Comparison of ENCODE assay signal across 22 cellular contexts in genomic region chr19:14250870-14251269, GRCh38. TPM values are rescaled to one million over a fixed set of nuclear protein-coding genes. Genes with fewer than 3 reads are reported as not detected.
DNase-seq lines count a peak whose midpoint lies in the region; ATAC-seq and TF ChIP-seq lines count a peak whose summit lies in the region.
"Had no signal": no experiment of that assay in that cellular context is flagged by ENCODE, and none has a peak within 500 bp of the region (broad histone marks: within the 10 kb centered on the region; RNA-seq: fewer than 3 reads in every experiment).

No MANE protein-coding gene starts in this region.

- no peaks in the 10 kb centered on the region for H3K36me3 Mint-ChIP-seq in activated naive CD8-positive, alpha-beta T cell
- H3K36me3 Mint-ChIP-seq in activated naive CD8-positive, alpha-beta T cell treated with anti-CD3 and anti-CD28 coated beads for 36 hours = no peaks in the 10 kb centered on the region
- H3K36me3 Mint-ChIP-seq in activated T-helper 2 cell treated with anti-CD3 and anti-CD28 coated beads, Interferon-gamma antibody, Interleukin-2, Interleukin-4, amounts not matched to agents 10 μg/mL and 5 μg/mL and 100 μg/mL, durations not matched to agents 14 hours and 24 hours and 36 hours (ENCODE audit: low read depth) = no peaks in the 10 kb centered on the region
- H3K36me3 Mint-ChIP-seq in stimulated activated effector memory CD8-positive, alpha-beta T cell treated with anti-CD3 and anti-CD28 coated beads, Interleukin-12 subunit alpha, Interleukin-12 subunit beta, amount 100 ng/mL, for 72 hours = peaks cover 7% of the 10 kb centered on the region
- H3K36me3 Mint-ChIP-seq: activated naive CD4-positive, alpha-beta T cell treated with anti-CD3 and anti-CD28 coated beads, Interleukin-2, amount 10 ng/mL, durations not matched to agents 7 days and 5 days had no signal

- H3K27ac Mint-ChIP-seq in activated naive CD8-positive, alpha-beta T cell = peak overlapping the region; percentile 4
- no peak overlapping the region for H3K27ac Mint-ChIP-seq in activated naive CD8-positive, alpha-beta T cell treated with anti-CD3 and anti-CD28 coated beads for 36 hours
- H3K27ac Mint-ChIP-seq in activated T-helper 2 cell treated with anti-CD3 and anti-CD28 coated beads, Interferon-gamma antibody, Interleukin-2, Interleukin-4, amounts not matched to agents 10 μg/mL and 5 μg/mL and 100 μg/mL, durations not matched to agents 14 hours and 24 hours and 36 hours = peak overlapping the region; percentile 7
- H3K27ac Mint-ChIP-seq in stimulated activated effector memory CD8-positive, alpha-beta T cell treated with anti-CD3 and anti-CD28 coated beads, Interleukin-12 subunit alpha, Interleukin-12 subunit beta, amount 100 ng/mL, for 72 hours = peak overlapping the region; percentile 4
- H3K27ac Mint-ChIP-seq: activated naive CD4-positive, alpha-beta T cell treated with anti-CD3 and anti-CD28 coated beads, Interleukin-2, amount 10 ng/mL, durations not matched to agents 7 days and 5 days had no signal

- H3K27me3 ChIP-seq in right atrium auricular region = no peaks in the 10 kb centered on the region
- H3K27me3 ChIP-seq: gastroesophageal sphincter, SJSA1 had no signal

- H3K4me1 ChIP-seq in right atrium auricular region = peaks cover 0 to 22% of the 10 kb centered on the region in 2 donors
- H3K4me1 ChIP-seq: SJSA1 had no signal

- no peak for DNase-seq in activated naive CD8-positive, alpha-beta T cell treated with anti-CD3 and anti-CD28 coated beads for 36 hours
- no peak for DNase-seq in activated T-helper 2 cell treated with anti-CD3 and anti-CD28 coated beads, Interferon-gamma antibody, Interleukin-2, Interleukin-4, amounts not matched to agents 10 μg/mL and 5 μg/mL and 100 μg/mL, durations not matched to agents 14 hours and 24 hours and 36 hours (ENCODE audit: low spot score)
- peak; percentile 66 for DNase-seq in left kidney (ENCODE audit: low read depth, low spot score)
- no peak for DNase-seq in stimulated activated effector memory CD8-positive, alpha-beta T cell treated with anti-CD3 and anti-CD28 coated beads, Interleukin-12 subunit alpha, Interleukin-12 subunit beta, amount 100 ng/mL, for 72 hours (ENCODE audit: low spot score in 2 of 2)
- no peak for DNase-seq in OCI-M1 (lab: John Stamatoyannopoulos, UW)
- DNase-seq in right atrium auricular region (ENCODE audit: low spot score) = no peak
- DNase-seq: activated CD4-positive, alpha-beta T cell treated with anti-CD3 and anti-CD28 coated beads for 1 hour; activated naive CD4-positive, alpha-beta T cell treated with anti-CD3 and anti-CD28 coated beads, Interleukin-2, amount 10 ng/mL, durations not matched to agents 7 days and 5 days; activated T-cell treated with anti-CD3 and anti-CD28 coated beads, Interleukin-2, amount 50 U/mL, for 4 hours; DMS 273 treated with DMSO at 0.1 percent for 48 hours; effector CD8-positive, alpha-beta T cell; KG1; NCI-H146; NCI-H510A treated with DMSO at 0.1 percent for 48 hours; substantia nigra; T-helper 9 cell had no signal

- H3K9me3 Mint-ChIP-seq in activated naive CD8-positive, alpha-beta T cell (ENCODE audit: low read depth) = no peaks in the 10 kb centered on the region
- H3K9me3 Mint-ChIP-seq in activated naive CD8-positive, alpha-beta T cell treated with anti-CD3 and anti-CD28 coated beads for 36 hours = no peaks in the 10 kb centered on the region
- no peaks in the 10 kb centered on the region for H3K9me3 Mint-ChIP-seq in activated T-helper 2 cell treated with anti-CD3 and anti-CD28 coated beads, Interferon-gamma antibody, Interleukin-2, Interleukin-4, amounts not matched to agents 10 μg/mL and 5 μg/mL and 100 μg/mL, durations not matched to agents 14 hours and 24 hours and 36 hours
- no peaks in the 10 kb centered on the region for H3K9me3 Mint-ChIP-seq in stimulated activated effector memory CD8-positive, alpha-beta T cell treated with anti-CD3 and anti-CD28 coated beads, Interleukin-12 subunit alpha, Interleukin-12 subunit beta, amount 100 ng/mL, for 72 hours
- H3K9me3 Mint-ChIP-seq: activated naive CD4-positive, alpha-beta T cell treated with anti-CD3 and anti-CD28 coated beads, Interleukin-2, amount 10 ng/mL, durations not matched to agents 7 days and 5 days; activated T-cell treated with anti-CD3 and anti-CD28 coated beads, Interleukin-2, amount 50 U/mL, for 4 hours had no signal

- H3K27ac ChIP-seq in right atrium auricular region = no peak overlapping the region
- H3K27ac ChIP-seq: BLaER1 treated with 17β-estradiol and CSF1 and Interleukin-3, amounts not matched to agents 10 nM and 100 nM; gastroesophageal sphincter; SJSA1 had no signal

- H3K4me3 Mint-ChIP-seq in activated naive CD8-positive, alpha-beta T cell = no peak overlapping the region
- H3K4me3 Mint-ChIP-seq in activated naive CD8-positive, alpha-beta T cell treated with anti-CD3 and anti-CD28 coated beads for 36 hours = no peak overlapping the region
- H3K4me3 Mint-ChIP-seq in activated T-helper 2 cell treated with anti-CD3 and anti-CD28 coated beads, Interferon-gamma antibody, Interleukin-2, Interleukin-4, amounts not matched to agents 10 μg/mL and 5 μg/mL and 100 μg/mL, durations not matched to agents 14 hours and 24 hours and 36 hours (ENCODE audit: low read depth) = no peak overlapping the region
- peak overlapping the region; percentile 2 for H3K4me3 Mint-ChIP-seq in stimulated activated effector memory CD8-positive, alpha-beta T cell treated with anti-CD3 and anti-CD28 coated beads, Interleukin-12 subunit alpha, Interleukin-12 subunit beta, amount 100 ng/mL, for 72 hours
- H3K4me3 Mint-ChIP-seq: activated naive CD4-positive, alpha-beta T cell treated with anti-CD3 and anti-CD28 coated beads, Interleukin-2, amount 10 ng/mL, durations not matched to agents 7 days and 5 days; activated T-cell treated with anti-CD3 and anti-CD28 coated beads, Interleukin-2, amount 50 U/mL, for 4 hours had no signal

- TF ChIP-seq CTCF in right atrium auricular region (IDR thresholded peaks at IDR 0.05) = no peak

- H3K4me3 ChIP-seq in right atrium auricular region = no peak overlapping the region
- H3K4me3 ChIP-seq: BLaER1 treated with 17β-estradiol and CSF1 and Interleukin-3, amounts not matched to agents 10 nM and 100 nM; gastroesophageal sphincter; SJSA1 had no signal

- intact Hi-C loops in activated T-helper 2 cell treated with anti-CD3 and anti-CD28 coated beads, Interferon-gamma antibody, Interleukin-2, Interleukin-4, amounts not matched to agents 10 μg/mL and 5 μg/mL and 100 μg/mL, durations not matched to agents 14 hours and 24 hours and 36 hours (cut with micrococcal nuclease) = no loop called here

- no peaks in the 10 kb centered on the region for H3K27me3 Mint-ChIP-seq in activated naive CD8-positive, alpha-beta T cell
- no peaks in the 10 kb centered on the region for H3K27me3 Mint-ChIP-seq in activated naive CD8-positive, alpha-beta T cell treated with anti-CD3 and anti-CD28 coated beads for 36 hours
- H3K27me3 Mint-ChIP-seq in activated T-helper 2 cell treated with anti-CD3 and anti-CD28 coated beads, Interferon-gamma antibody, Interleukin-2, Interleukin-4, amounts not matched to agents 10 μg/mL and 5 μg/mL and 100 μg/mL, durations not matched to agents 14 hours and 24 hours and 36 hours (ENCODE audit: low read depth) = peaks cover 11% of the 10 kb centered on the region

- H3K4me1 Mint-ChIP-seq in activated naive CD8-positive, alpha-beta T cell (ENCODE audit: low read depth) = peaks cover 6% of the 10 kb centered on the region
- H3K4me1 Mint-ChIP-seq in activated naive CD8-positive, alpha-beta T cell treated with anti-CD3 and anti-CD28 coated beads for 36 hours = peaks cover 16% of the 10 kb centered on the region
- no peaks in the 10 kb centered on the region for H3K4me1 Mint-ChIP-seq in activated T-helper 2 cell treated with anti-CD3 and anti-CD28 coated beads, Interferon-gamma antibody, Interleukin-2, Interleukin-4, amounts not matched to agents 10 μg/mL and 5 μg/mL and 100 μg/mL, durations not matched to agents 14 hours and 24 hours and 36 hours (ENCODE audit: low read depth)
- peaks cover 15% of the 10 kb centered on the region for H3K4me1 Mint-ChIP-seq in stimulated activated effector memory CD8-positive, alpha-beta T cell treated with anti-CD3 and anti-CD28 coated beads, Interleukin-12 subunit alpha, Interleukin-12 subunit beta, amount 100 ng/mL, for 72 hours

- no peaks in the 10 kb centered on the region for H3K36me3 ChIP-seq in right atrium auricular region
- H3K36me3 ChIP-seq: BLaER1 treated with 17β-estradiol and CSF1 and Interleukin-3, amounts not matched to agents 10 nM and 100 nM; gastroesophageal sphincter; SJSA1 had no signal

- no peak for ATAC-seq in stimulated activated effector memory CD8-positive, alpha-beta T cell treated with anti-CD3 and anti-CD28 coated beads, Interleukin-12 subunit alpha, Interleukin-12 subunit beta, amount 100 ng/mL, for 72 hours
- no peak for ATAC-seq in GM21447 (IDR thresholded peaks at IDR 0.05; ENCODE audit: unreplicated experiment)
- ATAC-seq: activated T-cell treated with anti-CD3 and anti-CD28 coated beads, Interleukin-2, amount 50 U/mL, for 4 hours; gastroesophageal sphincter; sciatic nerve had no signal

- H3K9me3 ChIP-seq in right atrium auricular region = no peaks in the 10 kb centered on the region
- H3K9me3 ChIP-seq: BLaER1 treated with 17β-estradiol and CSF1 and Interleukin-3, amounts not matched to agents 10 nM and 100 nM; gastroesophageal sphincter; SJSA1 had no signal

RNA-seq across cellular contexts. Expression of gene ADGRL1, which starts 44.9 kb away (rescaled TPM):
- 1 to 10 TPM; 8.5 to 9.5 TPM for total RNA-seq in activated naive CD8-positive, alpha-beta T cell treated with anti-CD3 and anti-CD28 coated beads for 36 hours
- total RNA-seq in activated T-helper 2 cell treated with anti-CD3 and anti-CD28 coated beads, Interferon-gamma antibody, Interleukin-2, Interleukin-4, amounts not matched to agents 10 μg/mL and 5 μg/mL and 100 μg/mL, durations not matched to agents 14 hours and 24 hours and 36 hours = 10.7 and 11.3 TPM in 2 replicates
- 10 to 100 TPM; 21.0 to 31.2 TPM for total RNA-seq in right atrium auricular region
